18 cellular contexts compared by ENCODE assay signal in genomic region chr16:88698694-88699045, GRCh38. TPM values are rescaled to one million over a fixed set of nuclear protein-coding genes. Genes with fewer than 3 reads are reported as not detected.
DNase-seq lines count a peak whose midpoint lies in the region; ATAC-seq lines count a peak whose summit lies in the region.
"Had no signal": no experiment of that assay in that cellular context is flagged by ENCODE, and none has a peak within 500 bp of the region (broad histone marks: within the 10 kb centered on the region; RNA-seq: fewer than 3 reads in every experiment).

No MANE protein-coding gene starts in this region.

- peak overlapping the region in 1 of 8 donors; percentile 21 for H3K4me3 Mint-ChIP-seq in CD4-positive, alpha-beta memory T cell
- H3K4me3 Mint-ChIP-seq in T-helper 17 cell = peak overlapping the region; percentile 74

- no peak overlapping the region for H3K4ac ChIP-seq in neuronal stem cell (ENCODE audit: low read length)

- CTCF ChIA-PET in CD4-positive, alpha-beta memory T cell (lab: Charles Lee; ENCODE audit: partially characterized antibody) = interaction anchor here (0.6 kb wide), 1 partner anchor 11 kb away, joined by 4 read pairs; no protein-coding TSS in a partner anchor

- H3K9ac ChIP-seq in BLaER1 = peak overlapping the region; percentile 15; the same call in 1 of the 2 replicates
- peak overlapping the region; percentile 60 for H3K9ac ChIP-seq in neuronal stem cell (ENCODE audit: low read depth, low read length, poor library complexity)
- H3K9ac ChIP-seq: SK-N-SH had no signal

- no peak for DNase-seq in CD4-positive, alpha-beta memory T cell
- no peak for DNase-seq in T-helper 17 cell
- DNase-seq in neuronal stem cell (ENCODE audit: low spot score) = no peak
- no peak for DNase-seq in OCI-M2 (lab: John Stamatoyannopoulos, UW; ENCODE audit: unreplicated experiment)
- no peak for DNase-seq in T-helper 1 cell
- no peak for DNase-seq in inferior parietal cortex (ENCODE audit: extremely low spot score)
- DNase-seq: DMS153, GF-D8, NCI-H1105, NCI-H2081 treated with DMSO at 0.1 percent for 48 hours, SHP77, SK-N-SH had no signal

- H3K4me3 ChIP-seq in BLaER1 (peak overlapping the region; percentile 2; the same call in 1 of the 2 replicates), neuronal stem cell (ENCODE audit: low read length in 2 of 2) (no peak overlapping the region)
- H3K4me3 ChIP-seq in CD4-positive, alpha-beta memory T cell (ENCODE audit: low read length in 2 of 2) = no peak overlapping the region
- H3K4me3 ChIP-seq: GM12878, HAP-1 had no signal

- H3K36me3 ChIP-seq in BLaER1 (peaks cover 31% of the 10 kb centered on the region), neuronal stem cell (replicated peaks in 1 of 2; ENCODE audit: control insufficient read depth in 2 of 2, insufficient read depth in 2 of 2, low read length in 2 of 2) (peaks cover 17 to 46% of the 10 kb centered on the region in 2 donors)
- peaks cover 47% of the 10 kb centered on the region for H3K36me3 ChIP-seq in CD4-positive, alpha-beta memory T cell (ENCODE audit: insufficient read depth, low read length)

- peaks cover 23% of the 10 kb centered on the region for H3K79me1 ChIP-seq in neuronal stem cell (ENCODE audit: low read depth, low read length)

- POLR2A ChIA-PET in CD4-positive, alpha-beta memory T cell (lab: Charles Lee; ENCODE audit: partially characterized antibody) = interaction anchor here (1.2 to 4.1 kb wide), 4 partner anchors 12 to 48 kb away, joined by 3 to 21 read pairs (median 6); partner anchors contain the start of genes CYBA and SNAI3

- H3K23ac ChIP-seq in neuronal stem cell (ENCODE audit: low read depth, low read length, poor library complexity) = no peak overlapping the region

- peak overlapping the region; percentile 18 for H2BK120ac ChIP-seq in neuronal stem cell (ENCODE audit: low read depth, low read length)

- no peak overlapping the region for H2AFZ ChIP-seq in neuronal stem cell (ENCODE audit: low read length)

- no peak overlapping the region for H3K14ac ChIP-seq in neuronal stem cell (ENCODE audit: low read length)

- H2BK15ac ChIP-seq in neuronal stem cell (ENCODE audit: low read length) = no peak overlapping the region

- H3K27ac Mint-ChIP-seq in CD4-positive, alpha-beta memory T cell = peak overlapping the region in 4 of 7 donors; percentile 48 to 67 (median 60)
- no peak overlapping the region for H3K27ac Mint-ChIP-seq in T-helper 17 cell

- no peaks in the 10 kb centered on the region for H3K27me3 Mint-ChIP-seq in CD4-positive, alpha-beta memory T cell
- H3K27me3 Mint-ChIP-seq in T-helper 17 cell = no peaks in the 10 kb centered on the region

- H3K4me1 ChIP-seq in BLaER1 (peaks cover 67% of the 10 kb centered on the region), neuronal stem cell (ENCODE audit: control insufficient read depth in 2 of 2, insufficient read depth in 1 of 2, low read depth in 1 of 2, low read length in 2 of 2) (peaks cover 0 to 3% of the 10 kb centered on the region in 2 donors)
- H3K4me1 ChIP-seq in CD4-positive, alpha-beta memory T cell (ENCODE audit: insufficient read depth, low read length) = peaks cover 83% of the 10 kb centered on the region
- H3K4me1 ChIP-seq: HAP-1 had no signal

- WGBS in neuronal stem cell (ENCODE audit: extremely low coverage in 2 of 2, insufficient read length in 2 of 2, insufficient replicate concordance in 1 of 2), 2 donors = no CpG with 5 or more reads among the region's 22 CpGs

- H4K20me1 ChIP-seq in BLaER1 = peaks cover 65% of the 10 kb centered on the region

- H2BK12ac ChIP-seq in neuronal stem cell (ENCODE audit: low read length) = no peak overlapping the region

- H3K4me2 ChIP-seq in BLaER1 (peak overlapping the region; percentile 95), neuronal stem cell (ENCODE audit: insufficient read depth, low read length, poor library complexity, severe bottlenecking) (no peak overlapping the region)
- H3K4me2 ChIP-seq: SK-N-SH had no signal

- peaks cover 28 to 39% of the 10 kb centered on the region in 2 donors for H3K36me3 Mint-ChIP-seq in CD4-positive, alpha-beta memory T cell
- peaks cover 5% of the 10 kb centered on the region for H3K36me3 Mint-ChIP-seq in T-helper 17 cell (ENCODE audit: low read depth)

- no peak overlapping the region for H2BK5ac ChIP-seq in neuronal stem cell (ENCODE audit: low read length)

- H3K18ac ChIP-seq in neuronal stem cell (ENCODE audit: low read length) = no peak overlapping the region

- H4K91ac ChIP-seq in neuronal stem cell (ENCODE audit: low read depth, low read length, poor library complexity) = no peak overlapping the region

- ATAC-seq in T-helper 17 cell = no peak
- ATAC-seq: GM12878 had no signal

- H3K9me3 Mint-ChIP-seq in CD4-positive, alpha-beta memory T cell = peaks cover 0 to 2% (median 0%) of the 10 kb centered on the region in 8 donors

- no peak overlapping the region for H2AK5ac ChIP-seq in neuronal stem cell (ENCODE audit: low read depth, low read length)

- H3K27me3 ChIP-seq in BLaER1 (peaks cover 1% of the 10 kb centered on the region; the same call in 1 of the 2 replicates), neuronal stem cell (ENCODE audit: control insufficient read depth in 3 of 3, insufficient read depth in 3 of 3, low read depth in 1 of 3, low read length in 3 of 3) (peaks cover 0 to 4% (median 0%) of the 10 kb centered on the region in 3 experiments)
- no peaks in the 10 kb centered on the region for H3K27me3 ChIP-seq in CD4-positive, alpha-beta memory T cell (ENCODE audit: insufficient read depth, low read length)

- H3K4me1 Mint-ChIP-seq in CD4-positive, alpha-beta memory T cell = peaks cover 11 to 68% (median 47%) of the 10 kb centered on the region in 4 donors
- peaks cover 40% of the 10 kb centered on the region for H3K4me1 Mint-ChIP-seq in T-helper 17 cell

- no peak overlapping the region for H4K8ac ChIP-seq in neuronal stem cell (ENCODE audit: low read depth, low read length)

- H3K27ac ChIP-seq in BLaER1 = peak overlapping the region; percentile 37; the same call in 1 of the 2 replicates
- peak overlapping the region; percentile 35 for H3K27ac ChIP-seq in CD4-positive, alpha-beta memory T cell (ENCODE audit: low read depth, low read length)
- no peak overlapping the region for H3K27ac ChIP-seq in neuronal stem cell (replicated peaks; ENCODE audit: low read length)

- no peaks in the 10 kb centered on the region for H3K9me3 ChIP-seq in BLaER1
- H3K9me3 ChIP-seq in CD4-positive, alpha-beta memory T cell (ENCODE audit: control insufficient read depth in 1 of 2, low read length in 2 of 2) = no peaks in the 10 kb centered on the region
- H3K9me3 ChIP-seq in T-helper 17 cell (ENCODE audit: control insufficient read depth, low read length, poor library complexity, severe bottlenecking) = no peaks in the 10 kb centered on the region
- no peaks in the 10 kb centered on the region for H3K9me3 ChIP-seq in neuronal stem cell (replicated peaks in 1 of 2; ENCODE audit: control insufficient read depth in 2 of 2, insufficient read depth in 1 of 2, low read depth in 1 of 2, low read length in 2 of 2)
- H3K9me3 ChIP-seq: HAP-1, SK-N-SH had no signal

- intact Hi-C loops in CD4-positive, alpha-beta memory T cell (cut with micrococcal nuclease) = no loop called here

RNA-seq across cellular contexts. Expression of gene RNF166, which starts 7.5 kb away (rescaled TPM):
- 100 to 1,000 TPM; 129 to 137 TPM for total RNA-seq in CD4-positive, alpha-beta memory T cell
- 10 to 100 TPM; 90.5 to 92.9 TPM for polyA plus RNA-seq in CD4-positive, alpha-beta memory T cell
- 100 to 1,000 TPM; 235 to 398 TPM for total RNA-seq in T-helper 17 cell
- polyA plus RNA-seq in neuronal stem cell (2013, experiment 1 of 2) = 20.4 TPM
- 19.1 TPM for polyA plus RNA-seq in neuronal stem cell (2013, experiment 2 of 2)

RNA-seq across cellular contexts. Expression of gene CTU2, which starts 7.6 kb away (rescaled TPM):
- total RNA-seq in CD4-positive, alpha-beta memory T cell = 10 to 100 TPM; 20.4 to 21.1 TPM
- 10 to 100 TPM; 11.5 to 13.6 TPM for polyA plus RNA-seq in CD4-positive, alpha-beta memory T cell
- 10 to 100 TPM; 22.4 to 33.6 TPM for total RNA-seq in T-helper 17 cell
- 25.8 TPM for polyA plus RNA-seq in neuronal stem cell (2013, experiment 1 of 2)
- 28.0 TPM for polyA plus RNA-seq in neuronal stem cell (2013, experiment 2 of 2)

RNA-seq across cellular contexts. Expression of gene SNAI3, which starts 12.4 kb away (rescaled TPM):
- total RNA-seq in CD4-positive, alpha-beta memory T cell = 10 to 100 TPM; 14.0 to 15.7 TPM
- polyA plus RNA-seq in CD4-positive, alpha-beta memory T cell = 10 to 100 TPM; 11.6 to 22.9 TPM
- 10 to 100 TPM in 1 of 2 donors, 1 to 10 TPM in 1; 7.7 to 10.2 TPM for total RNA-seq in T-helper 17 cell
- polyA plus RNA-seq in neuronal stem cell (2013, experiment 1 of 2) = 0.50 TPM
- 0.32 TPM for polyA plus RNA-seq in neuronal stem cell (2013, experiment 2 of 2)
- total RNA-seq: A673, NCI-H460, RPMI7951 had no signal

RNA-seq across cellular contexts. Expression of gene MVD, which starts 35.8 kb away (rescaled TPM):
- 10 to 100 TPM; 49.2 to 57.0 TPM for total RNA-seq in CD4-positive, alpha-beta memory T cell
- polyA plus RNA-seq in CD4-positive, alpha-beta memory T cell = 10 to 100 TPM; 15.6 to 22.7 TPM
- 10 to 100 TPM; 40.4 to 72.8 TPM for total RNA-seq in T-helper 17 cell
- polyA plus RNA-seq in neuronal stem cell (2013, experiment 1 of 2) = 50.0 TPM
- polyA plus RNA-seq in neuronal stem cell (2013, experiment 2 of 2) = 51.3 TPM

RNA-seq across cellular contexts. Expression of gene CYBA, which starts 47.8 kb away (rescaled TPM):
- total RNA-seq in CD4-positive, alpha-beta memory T cell = 100 to 1,000 TPM; 383 to 386 TPM
- polyA plus RNA-seq in CD4-positive, alpha-beta memory T cell = 1,000 to 10,000 TPM in 1 of 2 donors, 100 to 1,000 TPM in 1; 689 to 1,286 TPM
- 100 to 1,000 TPM; 346 to 383 TPM for total RNA-seq in T-helper 17 cell
- polyA plus RNA-seq in neuronal stem cell (2013, experiment 1 of 2) = 74.4 TPM
- 71.9 TPM for polyA plus RNA-seq in neuronal stem cell (2013, experiment 2 of 2)
